12 cellular contexts compared by ENCODE assay signal in the genomic region with DNA sequence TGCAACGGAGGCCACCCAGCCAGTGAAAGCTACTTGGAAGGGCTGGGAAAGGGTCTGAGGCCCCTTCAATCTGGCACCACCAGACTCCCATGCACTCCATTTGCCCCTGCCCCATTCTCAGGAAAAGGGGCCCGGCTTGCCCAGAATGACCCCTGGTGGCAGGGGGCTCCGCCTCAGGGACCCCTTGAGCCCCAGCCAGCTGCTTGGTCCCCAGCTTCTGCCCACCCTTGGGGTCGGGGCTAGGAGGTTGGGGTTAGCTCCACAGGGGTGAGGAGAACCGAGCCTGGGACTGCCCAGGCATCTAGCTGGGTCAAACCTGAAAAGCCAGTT. TPM values are rescaled to one million over a fixed set of nuclear protein-coding genes. Genes with fewer than 3 reads are reported as not detected.
DNase-seq lines count a peak whose midpoint lies in the region; ATAC-seq and TF ChIP-seq lines count a peak whose summit lies in the region.
"Had no signal": no experiment of that assay in that cellular context is flagged by ENCODE, and none has a peak within 500 bp of the region (broad histone marks: within the 10 kb centered on the region; RNA-seq: fewer than 3 reads in every experiment).

No MANE protein-coding gene starts in this region.

- H3K9me3 ChIP-seq in ectodermal cell (ENCODE audit: control insufficient read depth, low read length) (no peaks in the 10 kb centered on the region), muscle layer of duodenum (ENCODE audit: control insufficient read depth in 1 of 2, low read length in 2 of 2) (no peaks in the 10 kb centered on the region), upper lobe of right lung (no peaks in the 10 kb centered on the region)

- no peak for ATAC-seq in activated T-cell treated with anti-CD3 and anti-CD28 coated beads, Interleukin-2, amount 50 U/mL, for 4 hours
- ATAC-seq in upper lobe of right lung (no peak), GM18870 (IDR thresholded peaks at IDR 0.05; ENCODE audit: unreplicated experiment) (no peak), GM18505 (IDR thresholded peaks at IDR 0.05; ENCODE audit: unreplicated experiment) (no peak)
- ATAC-seq: GM12878; stimulated activated naive B cell treated with anti-CD40 and anti-IgM and Interleukin-4, amounts not matched to agents 10 μg/mL and 1 μg/mL and 100 μg/mL, for 72 hours had no signal

- TF ChIP-seq POLR2A in GM18505 (IDR thresholded peaks at IDR 0.05; ENCODE audit: borderline replicate concordance, extremely low read depth, insufficient read depth, insufficient read length), result no peak

- intact Hi-C loops in upper lobe of right lung (cut with DNase I), result no loop called here

- H3K36me3 ChIP-seq in ectodermal cell (ENCODE audit: control insufficient read depth, insufficient read depth, low read length) (no peaks in the 10 kb centered on the region), muscle layer of duodenum (ENCODE audit: control insufficient read depth in 1 of 2, insufficient read depth in 2 of 2, low read length in 2 of 2) (no peaks in the 10 kb centered on the region), upper lobe of right lung (no peaks in the 10 kb centered on the region)

- H3K4me1 Mint-ChIP-seq in activated T-cell treated with anti-CD3 and anti-CD28 coated beads, Interleukin-2, amount 50 U/mL, for 4 hours (ENCODE audit: low read depth), result peaks cover 5% of the 10 kb centered on the region

- WGBS in ectodermal cell, 2 experiments, result 65 to 67% methylated on average over 5 of the region's 5 CpGs

- peaks cover 39% of the 10 kb centered on the region for H3K27me3 Mint-ChIP-seq in activated T-cell treated with anti-CD3 and anti-CD28 coated beads, Interleukin-2, amount 50 U/mL, for 4 hours (ENCODE audit: low read depth)

- DNase-seq in activated T-cell treated with anti-CD3 and anti-CD28 coated beads, Interleukin-2, amount 50 U/mL, for 4 hours, result no peak
- DNase-seq in activated T-cell treated with anti-CD3 and anti-CD28 coated beads, Interleukin-2, amount 50 U/mL, for 1 hour, result no peak
- no peak for DNase-seq in upper lobe of right lung
- DNase-seq in KG1 (lab: John Stamatoyannopoulos, UW), result no peak
- DNase-seq: activated CD4-positive, alpha-beta memory T cell treated with anti-CD3 and anti-CD28 coated beads for 36 hours; GOT3; stimulated activated naive B cell treated with anti-CD40 and anti-IgM and Interleukin-4, amounts not matched to agents 10 μg/mL and 1 μg/mL and 100 μg/mL, for 72 hours had no signal

- H3K36me3 Mint-ChIP-seq in activated T-cell treated with anti-CD3 and anti-CD28 coated beads, Interleukin-2, amount 50 U/mL, for 4 hours (ENCODE audit: insufficient read depth), result no peaks in the 10 kb centered on the region
- H3K36me3 Mint-ChIP-seq: activated CD4-positive, alpha-beta memory T cell treated with anti-CD3 and anti-CD28 coated beads for 36 hours; stimulated activated naive B cell treated with anti-CD40 and anti-IgM and Interleukin-4, amounts not matched to agents 10 μg/mL and 1 μg/mL and 100 μg/mL, for 72 hours had no signal

- H3K27ac ChIP-seq in ectodermal cell (ENCODE audit: insufficient read depth, low read depth, low read length, poor library complexity, severe bottlenecking) (no peak overlapping the region), muscle layer of duodenum (ENCODE audit: low read length) (no peak overlapping the region), upper lobe of right lung (peak overlapping the region; percentile 87)

- H3K27me3 ChIP-seq in ectodermal cell (ENCODE audit: control insufficient read depth, insufficient read depth, low read length, poor library complexity, severe bottlenecking), result peaks cover 8% of the 10 kb centered on the region
- no peaks in the 10 kb centered on the region for H3K27me3 ChIP-seq in muscle layer of duodenum (ENCODE audit: low read depth, low read length)
- no peaks in the 10 kb centered on the region for H3K27me3 ChIP-seq in upper lobe of right lung

- H3K4me1 ChIP-seq in ectodermal cell (ENCODE audit: control insufficient read depth, insufficient read depth, low read length) (peaks cover 58% of the 10 kb centered on the region), muscle layer of duodenum (ENCODE audit: control insufficient read depth in 1 of 2, insufficient read depth in 2 of 2, low read length in 2 of 2) (peaks cover 0 to 66% of the 10 kb centered on the region in 2 donors), upper lobe of right lung (peaks cover 49% of the 10 kb centered on the region)

- H3K4me3 Mint-ChIP-seq in activated T-cell treated with anti-CD3 and anti-CD28 coated beads, Interleukin-2, amount 50 U/mL, for 4 hours, result peak overlapping the region; percentile 26

- H3K4me3 ChIP-seq in ectodermal cell (ENCODE audit: insufficient read depth, low read depth, low read length) (peak overlapping the region; percentile 60), muscle layer of duodenum (ENCODE audit: low read depth in 1 of 2, low read length in 2 of 2) (peak overlapping the region; percentile 66 to 69), upper lobe of right lung (peak overlapping the region; percentile 75)
- H3K4me3 ChIP-seq: GM12878 had no signal

- no peaks in the 10 kb centered on the region for H3K9me3 Mint-ChIP-seq in activated T-cell treated with anti-CD3 and anti-CD28 coated beads, Interleukin-2, amount 50 U/mL, for 4 hours
- H3K9me3 Mint-ChIP-seq: activated CD4-positive, alpha-beta memory T cell treated with anti-CD3 and anti-CD28 coated beads for 36 hours; stimulated activated naive B cell treated with anti-CD40 and anti-IgM and Interleukin-4, amounts not matched to agents 10 μg/mL and 1 μg/mL and 100 μg/mL, for 72 hours had no signal

- no peak for TF ChIP-seq CTCF in upper lobe of right lung (IDR thresholded peaks at IDR 0.05)

RNA-seq across cellular contexts. Expression of gene RHBDF1, which starts 1.3 kb away (rescaled TPM):
- total RNA-seq in activated T-cell treated with anti-CD3 and anti-CD28 coated beads, Interleukin-2, amount 50 U/mL, for 4 hours, result under 1 TPM; 0.46 to 0.73 (median 0.63) TPM
- 34.5 TPM for polyA plus RNA-seq in ectodermal cell (2013, experiment 1 of 4)
- polyA plus RNA-seq in ectodermal cell (2013, experiment 2 of 4), result 28.3 TPM
- polyA plus RNA-seq in ectodermal cell (2013, experiment 3 of 4), result 23.3 TPM
- polyA plus RNA-seq in ectodermal cell (2013, experiment 4 of 4), result 25.5 TPM
- total RNA-seq in upper lobe of right lung, result 48.4 TPM

RNA-seq across cellular contexts. Expression of gene MPG, which starts 6.8 kb away (rescaled TPM):
- total RNA-seq in activated T-cell treated with anti-CD3 and anti-CD28 coated beads, Interleukin-2, amount 50 U/mL, for 4 hours, result 10 to 100 TPM; 32.7 to 39.8 (median 37.3) TPM
- polyA plus RNA-seq in ectodermal cell (2013, experiment 1 of 4), result 36.8 TPM
- 36.7 TPM for polyA plus RNA-seq in ectodermal cell (2013, experiment 2 of 4)
- polyA plus RNA-seq in ectodermal cell (2013, experiment 3 of 4), result 35.8 TPM
- 42.3 TPM for polyA plus RNA-seq in ectodermal cell (2013, experiment 4 of 4)
- total RNA-seq in upper lobe of right lung, result 42.5 TPM

RNA-seq across cellular contexts. Expression of gene SNRNP25, which starts 17.5 kb away (rescaled TPM):
- total RNA-seq in activated T-cell treated with anti-CD3 and anti-CD28 coated beads, Interleukin-2, amount 50 U/mL, for 4 hours, result 10 to 100 TPM; 49.5 to 69.4 (median 66.1) TPM
- 87.0 TPM for polyA plus RNA-seq in ectodermal cell (2013, experiment 1 of 4)
- 81.3 TPM for polyA plus RNA-seq in ectodermal cell (2013, experiment 2 of 4)
- 77.4 TPM for polyA plus RNA-seq in ectodermal cell (2013, experiment 3 of 4)
- polyA plus RNA-seq in ectodermal cell (2013, experiment 4 of 4), result 74.5 TPM
- total RNA-seq in upper lobe of right lung, result 11.6 TPM

RNA-seq across cellular contexts. Expression of gene POLR3K, which starts 17.8 kb away (rescaled TPM):
- total RNA-seq in activated T-cell treated with anti-CD3 and anti-CD28 coated beads, Interleukin-2, amount 50 U/mL, for 4 hours, result 10 to 100 TPM; 80.8 to 89.5 (median 87.9) TPM
- 18.5 TPM for polyA plus RNA-seq in ectodermal cell (2013, experiment 1 of 4)
- polyA plus RNA-seq in ectodermal cell (2013, experiment 2 of 4), result 16.6 TPM
- polyA plus RNA-seq in ectodermal cell (2013, experiment 3 of 4), result 16.8 TPM
- 18.0 TPM for polyA plus RNA-seq in ectodermal cell (2013, experiment 4 of 4)
- total RNA-seq in upper lobe of right lung, result 12.0 TPM

Comparison
In these comparisons a context has a peak if more than half of its experiments do, and no peak if none do; other contexts are left out.
1. RNA of gene RHBDF1, which starts 1.3 kb away (total RNA-seq): 48.4 TPM in upper lobe of right lung (single experiment); 0.46 to 0.73 TPM in activated T-cell treated with anti-CD3 and anti-CD28 coated beads, Interleukin-2, amount 50 U/mL, for 4 hours; every median in the first group is over 10 times any median in the second.
2. Peak in every context shown above with its lines, with median percentiles within 50 percentile points of each other: H3K4me3 ChIP-seq.